In genomic region chr12:109994262-109995175, GRCh38 we compare ENCODE assay signal across 8 cellular contexts. TPM values are rescaled to one million over a fixed set of nuclear protein-coding genes. Genes with fewer than 3 reads are reported as not detected.
DNase-seq lines count a peak whose midpoint lies in the region; ATAC-seq, FAIRE-seq and TF ChIP-seq lines count a peak whose summit lies in the region.

No MANE protein-coding gene starts in this region.

- CTCF ChIA-PET in OCI-LY7 (lab: Charles Lee; ENCODE audit: unreplicated experiment), result interaction anchor here (1.0 kb wide), 1 partner anchor 8 kb away, joined by 3 read pairs; no protein-coding TSS in a partner anchor

- BruUV-seq in OCI-LY7 (replicated peaks; lab: Mats Ljungman, UMichigan), result TSS peak; percentile 52

- peak overlapping the region; percentile 78 to 90 for H3K9ac ChIP-seq in duodenal mucosa (ENCODE audit: low read depth in 1 of 2, low read length in 2 of 2)

- H3K9me3 ChIP-seq in OCI-LY7 (ENCODE audit: low read length) (no peaks in the 10 kb centered on the region), duodenal mucosa (ENCODE audit: control insufficient read depth in 1 of 2, low read length in 2 of 2) (no peaks in the 10 kb centered on the region), ovary (no peaks in the 10 kb centered on the region)

- ATAC-seq in HG02610 (IDR thresholded peaks at IDR 0.05; ENCODE audit: unreplicated experiment) (no peak), HG03097 (IDR thresholded peaks at IDR 0.05; ENCODE audit: low FRiP score, unreplicated experiment) (no peak), GM18511 (IDR thresholded peaks at IDR 0.05; ENCODE audit: unreplicated experiment) (no peak)

- peaks cover 36% of the 10 kb centered on the region for H3K4me1 ChIP-seq in OCI-LY7 (ENCODE audit: insufficient read depth, low read length, poor library complexity, severe bottlenecking)
- H3K4me1 ChIP-seq in duodenal mucosa (ENCODE audit: control insufficient read depth in 1 of 2, insufficient read depth in 2 of 2, low read length in 2 of 2), result peaks cover 23 to 30% of the 10 kb centered on the region in 2 donors
- H3K4me1 ChIP-seq in ovary (ENCODE audit: insufficient read depth), result peaks cover 2% of the 10 kb centered on the region

- POLR2A ChIA-PET in OCI-LY7 (lab: Charles Lee), result interaction anchor here (0.6 to 2.9 kb wide), 7 partner anchors 8 to 51 kb away, joined by 3 to 15 read pairs (median 4); no protein-coding TSS in a partner anchor

- FAIRE-seq in HTR-8/SVneo (lab: Jason Lieb, UNC), result no peak

- H3K36me3 ChIP-seq in OCI-LY7 (ENCODE audit: insufficient read depth, low read length) (peaks cover 44% of the 10 kb centered on the region), duodenal mucosa (ENCODE audit: control insufficient read depth in 1 of 2, insufficient read depth in 2 of 2, low read length in 2 of 2) (peaks cover 8 to 24% of the 10 kb centered on the region in 2 donors), ovary (no peaks in the 10 kb centered on the region)

- H3K4me2 ChIP-seq in OCI-LY7 (ENCODE audit: low read length), result peak overlapping the region; percentile 91

- H2AFZ ChIP-seq in OCI-LY7 (ENCODE audit: low read length), result no peak overlapping the region; the same call in 1 of the 2 replicates

- TF ChIP-seq CTCF in GM12864 (IDR thresholded peaks at IDR 0.05; ENCODE audit: low read depth, low read length, missing control alignments) (no peak), OCI-LY7 (conservative IDR thresholded peaks at IDR 0.05; ENCODE audit: low read length) (no peak), ovary (IDR thresholded peaks at IDR 0.05) (no peak)

- H3K4me3 ChIP-seq in GM12864 (ENCODE audit: low read depth, low read length) (peak overlapping the region; percentile 92), OCI-LY7 (ENCODE audit: low read depth, low read length, poor library complexity, severe bottlenecking) (peak overlapping the region; percentile 80), duodenal mucosa (ENCODE audit: low read depth in 1 of 2, low read length in 2 of 2) (peak overlapping the region; percentile 84 to 95), ovary (peak overlapping the region; percentile 98)

- H3K27ac ChIP-seq in OCI-LY7 (ENCODE audit: low read depth, low read length, poor library complexity, severe bottlenecking), result peak overlapping the region; percentile 92
- H3K27ac ChIP-seq in duodenal mucosa (ENCODE audit: low read depth, low read length), result no peak overlapping the region
- no peak overlapping the region for H3K27ac ChIP-seq in ovary

- no peak for TF ChIP-seq EP300 in ovary (IDR thresholded peaks at IDR 0.05)

- no peaks in the 10 kb centered on the region for H3K9me2 ChIP-seq in OCI-LY7 (ENCODE audit: insufficient read depth, low read length)

- H4K20me1 ChIP-seq in OCI-LY7 (ENCODE audit: insufficient read depth, low read length), result peaks cover 22% of the 10 kb centered on the region; the same call in 1 of the 2 replicates

- 30 to 53% (median 35%) methylated on average over 8 of the region's 8 CpGs for whole genome bisulfite sequencing in ovary, 3 donors

- DNase-seq in GM12864 (ENCODE audit: low read depth) (no peak), OCI-LY7 (ENCODE audit: low spot score) (peak; percentile 66), ovary (no peak), HTR-8/SVneo (ENCODE audit: insufficient read length, low spot score) (no peak)

- intact Hi-C loops in OCI-LY7 (cut with micrococcal nuclease; ENCODE audit: unreplicated experiment) (loop anchor here (1.0 kb wide), 1 partner anchor 17 kb away; no protein-coding TSS in a partner anchor), ovary (cut with DNase I) (loop anchor here in 2 of 4 donors (5.0 to 10.0 kb wide), 2 partner anchors 60 to 62 kb away; no protein-coding TSS in a partner anchor)

- peaks cover 71% of the 10 kb centered on the region for H3K79me2 ChIP-seq in OCI-LY7 (ENCODE audit: insufficient read depth, low read depth, low read length)

- H3K27me3 ChIP-seq in duodenal mucosa (ENCODE audit: control insufficient read depth in 1 of 2, insufficient read depth in 2 of 2, low read length in 2 of 2) (no peaks in the 10 kb centered on the region), ovary (no peaks in the 10 kb centered on the region)

- no peak for TF ChIP-seq POLR2A in ovary (IDR thresholded peaks at IDR 0.05)

RNA-seq across cellular contexts. Expression of gene GIT2, which starts 1.6 kb away (rescaled TPM):
- 57.1 and 60.6 TPM in 2 replicates for total RNA-seq in OCI-LY7 (2014; rRNA removed; shearing (Covaris generic))
- total RNA-seq in OCI-LY7 (2022), result 123 and 124 TPM in 2 replicates
- 10 to 100 TPM; 26.4 to 58.8 (median 43.7) TPM for total RNA-seq in ovary
- 10 to 100 TPM; 17.4 to 54.1 TPM for polyA plus RNA-seq in ovary

RNA-seq across cellular contexts. Expression of gene ANKRD13A, which starts 4.7 kb away (rescaled TPM):
- 135 and 140 TPM in 2 replicates for total RNA-seq in OCI-LY7 (2014; rRNA removed; shearing (Covaris generic))
- total RNA-seq in OCI-LY7 (2022) (208 and 216 TPM in 2 replicates), ovary (10 to 100 TPM; 29.5 to 45.0 (median 35.2) TPM)
- polyA plus RNA-seq in ovary, result 10 to 100 TPM; 18.3 to 53.4 TPM

RNA-seq across cellular contexts. Expression of gene C12orf76, which starts 53.8 kb away (rescaled TPM):
- 17.0 and 24.4 TPM in 2 replicates for total RNA-seq in OCI-LY7 (2014; rRNA removed; shearing (Covaris generic))
- total RNA-seq in OCI-LY7 (2022) (24.1 and 36.6 TPM in 2 replicates), ovary (10 to 100 TPM; 11.6 to 24.9 (median 15.3) TPM)
- 10 to 100 TPM; 17.8 to 20.5 TPM for polyA plus RNA-seq in ovary
